Comparison of ENCODE assay signal across 15 cellular contexts in genomic region chr1:47881505-47882442, GRCh38.
A peak's percentile ranks its signal among the peaks of the same experiment; 100 is the strongest.
DNase-seq lines count a peak whose midpoint lies in the region; ATAC-seq and TF ChIP-seq lines count a peak whose summit lies in the region.
"Had no signal": no experiment of that assay in that cellular context is flagged by ENCODE, and none has a peak within 500 bp of the region (broad histone marks: within the 10 kb centered on the region; RNA-seq: fewer than 3 reads in every experiment).

No MANE protein-coding gene starts in this region.

- TF ChIP-seq CTCF in nephron (IDR thresholded peaks at IDR 0.05; ENCODE audit: unreplicated experiment in 3 of 3), result no peak
- no peak for TF ChIP-seq CTCF in mesothelial cell of epicardium (IDR thresholded peaks at IDR 0.05; ENCODE audit: unreplicated experiment)

- DNase-seq in Daoy (ENCODE audit: low read depth) (peak; percentile 89), NCI-H1694 (lab: John Stamatoyannopoulos, UW) (peak; percentile 72), brain pericyte (ENCODE audit: low read depth, low spot score) (peak; percentile 56), mesothelial cell of epicardium (ENCODE audit: low spot score in 2 of 2, unreplicated experiment in 2 of 2) (no peak)
- no peak for DNase-seq in activated naive CD4-positive, alpha-beta T cell (lab: John Stamatoyannopoulos, UW)
- DNase-seq: activated naive CD4-positive, alpha-beta T cell treated with Interleukin-2 at 50 U/mL for 16 hours; Caco-2; cerebellar nuclear complex; GOT3; NCI-H1092 treated with DMSO at 0.1 percent for 48 hours; T-helper 9 cell had no signal

- H3K36me3 Mint-ChIP-seq in nephron (ENCODE audit: low read depth) (no peaks in the 10 kb centered on the region), mesothelial cell of epicardium (no peaks in the 10 kb centered on the region)

- no peaks in the 10 kb centered on the region for H3K9me3 Mint-ChIP-seq in nephron
- no peaks in the 10 kb centered on the region for H3K9me3 Mint-ChIP-seq in mesothelial cell of epicardium

- peaks cover 32% of the 10 kb centered on the region for H3K27me3 Mint-ChIP-seq in nephron (ENCODE audit: low read depth)
- H3K27me3 Mint-ChIP-seq in mesothelial cell of epicardium (ENCODE audit: low read depth), result peaks cover 9% of the 10 kb centered on the region

- ATAC-seq in HG02885 (IDR thresholded peaks at IDR 0.05; ENCODE audit: poor library complexity, unreplicated experiment) (no peak), HG02610 (IDR thresholded peaks at IDR 0.05; ENCODE audit: unreplicated experiment) (no peak)
- ATAC-seq: esophagus mucosa had no signal

- H3K4me1 Mint-ChIP-seq in nephron (peaks cover 49% of the 10 kb centered on the region), mesothelial cell of epicardium (peaks cover 27% of the 10 kb centered on the region)

- H3K4me3 Mint-ChIP-seq in nephron, result no peak overlapping the region
- no peak overlapping the region for H3K4me3 Mint-ChIP-seq in mesothelial cell of epicardium

- peak overlapping the region; percentile 24 to 46 (median 30) for H3K27ac Mint-ChIP-seq in nephron
- no peak overlapping the region for H3K27ac Mint-ChIP-seq in mesothelial cell of epicardium

Comparison
In these comparisons a context has a peak if more than half of its experiments do, and no peak if none do; other contexts are left out.
1. DNase-seq: peak in Daoy (single experiment), NCI-H1694 (single experiment) and brain pericyte (single experiment); none in mesothelial cell of epicardium (0 of 2) and activated naive CD4-positive, alpha-beta T cell (0 of 4).